In the genomic region with DNA sequence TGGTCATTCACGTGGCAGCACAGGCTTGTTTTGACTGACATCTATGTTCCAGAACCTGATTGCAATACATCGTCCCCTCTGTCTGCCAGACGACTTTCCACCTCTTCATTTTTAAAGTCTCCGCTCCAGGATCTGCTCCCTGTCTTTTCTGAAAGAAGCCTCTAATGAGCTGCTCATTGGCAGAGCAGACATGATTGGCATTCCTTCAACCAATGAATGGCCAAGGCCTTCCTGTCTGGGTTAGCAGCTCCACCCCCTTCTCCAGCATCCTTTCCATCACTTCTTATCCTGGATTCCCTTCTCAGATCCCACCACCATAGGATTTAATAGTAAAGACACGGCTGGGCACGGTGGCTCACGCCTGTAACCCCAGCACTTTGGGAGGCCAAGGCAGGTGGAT, we compare ENCODE assay signal across 18 cellular contexts.
"Had no signal": no experiment of that assay in that cellular context is flagged by ENCODE, and none has a peak within 500 bp of the region (broad histone marks: within the 10 kb centered on the region; RNA-seq: fewer than 3 reads in every experiment).

No MANE protein-coding gene starts in this region.

- DNase-seq: activated naive CD4-positive, alpha-beta T cell treated with anti-CD3 and anti-CD28 coated beads, Interleukin-2, amount 50 U/mL, for 16 hours; activated T-cell treated with anti-CD3 and anti-CD28 coated beads, Interleukin-2, amount 50 U/mL, for 1 hour; adrenal gland; body of pancreas; dorsolateral prefrontal cortex; esophagus squamous epithelium; foreskin melanocyte; head of caudate nucleus; left lung; nucleus accumbens; psoas muscle; sigmoid colon; stimulated activated CD4-positive, alpha-beta T cell treated with anti-CD3 and anti-CD28 coated beads, Interleukin-12 subunit alpha, Interleukin-12 subunit beta, amount 100 ng/mL, for 4 hours; stimulated activated naive CD8-positive, alpha-beta T cell treated with anti-CD3 and anti-CD28 coated beads, Interleukin-15, Interleukin-2, amounts not matched to agents 100 U/mL and 50 U/mL, for 24 hours; T-helper 17 cell had no signal

- H3K27ac ChIP-seq: adrenal gland, body of pancreas, dorsolateral prefrontal cortex, left lung, psoas muscle, sigmoid colon had no signal

- H3K9me3 ChIP-seq: adrenal gland, body of pancreas, esophagus squamous epithelium, left lung, psoas muscle, sigmoid colon had no signal

- H3K4me3 ChIP-seq: adrenal gland, body of pancreas, dorsolateral prefrontal cortex, esophagus squamous epithelium, left lung, psoas muscle, sigmoid colon had no signal

- ATAC-seq: activated CD4-positive, CD25-positive, alpha-beta regulatory T cell treated with anti-CD3 and anti-CD28 coated beads, Interleukin-2, amount 50 U/mL, for 24 hours; body of pancreas; left lung; natural killer cell treated with Interleukin-12 subunit alpha and Interleukin-12 subunit beta and Interleukin-15 and Interleukin-18, amount 100 ng/mL, for 72 hours; psoas muscle; stimulated activated naive CD8-positive, alpha-beta T cell treated with anti-CD3 and anti-CD28 coated beads, Interleukin-15, Interleukin-2, amounts not matched to agents 100 U/mL and 50 U/mL, for 24 hours; T-helper 17 cell had no signal

- FAIRE-seq: keratinocyte had no signal

- H3K4me1 ChIP-seq: adrenal gland, body of pancreas, left lung, psoas muscle, sigmoid colon had no signal

- H3K27me3 ChIP-seq: adrenal gland, body of pancreas, dorsolateral prefrontal cortex, esophagus squamous epithelium, left lung, sigmoid colon had no signal

- H3K36me3 ChIP-seq: adrenal gland, esophagus squamous epithelium, left lung, sigmoid colon had no signal
